Comparison of ENCODE assay signal across 1 cellular context in genomic region chr13:113425931-113426590, GRCh38.
TF ChIP-seq lines count a peak whose summit lies in the region.

No MANE protein-coding gene starts in this region.

TF ChIP-seq in HepG2, 621 proteins besides CTCF, POLR2A, EP300 and RAD21 (continued from another document and continues in another):
- TF ChIP-seq ZFY (CRISPR knock-in tag; IDR thresholded peaks at IDR 0.05) (peak; percentile 41; the same call in 1 of the 2 replicates), ZNF564 (CRISPR knock-in tag; IDR thresholded peaks at IDR 0.05) (no peak), PHF8 (CRISPR knock-in tag; IDR thresholded peaks at IDR 0.05) (0 out of 2 replicates have a peak, but pooled peaks have one; percentile 34), BRF2 (CRISPR knock-in tag; IDR thresholded peaks at IDR 0.05) (no peak), FOXJ3 (CRISPR knock-in tag; IDR thresholded peaks at IDR 0.05; ENCODE audit: borderline replicate concordance) (no peak), ZUFSP (CRISPR knock-in tag; IDR thresholded peaks at IDR 0.05; ENCODE audit: borderline replicate concordance) (no peak), ZNF607 (CRISPR knock-in tag; IDR thresholded peaks at IDR 0.05; ENCODE audit: borderline replicate concordance) (no peak), HNRNPLL (IDR thresholded peaks at IDR 0.05; ENCODE audit: low read depth, low read length, poor library complexity, severe bottlenecking) (peak; percentile 19), NPAS2 (CRISPR knock-in tag; IDR thresholded peaks at IDR 0.05; ENCODE audit: borderline replicate concordance) (no peak), IKZF4 (CRISPR knock-in tag; IDR thresholded peaks at IDR 0.05; ENCODE audit: borderline replicate concordance, low read depth, not compliant biosample characterization) (no peak), KDM1A (CRISPR knock-in tag; IDR thresholded peaks at IDR 0.05) (no peak), TFDP1 (CRISPR knock-in tag; IDR thresholded peaks at IDR 0.05; ENCODE audit: borderline replicate concordance) (no peak), ZNF577 (CRISPR knock-in tag; IDR thresholded peaks at IDR 0.05; ENCODE audit: borderline replicate concordance, low read depth) (no peak), ZNF143 (CRISPR knock-in tag; IDR thresholded peaks at IDR 0.05) (no peak), SP2 (CRISPR knock-in tag; IDR thresholded peaks at IDR 0.05) (no peak), AFF4 (CRISPR knock-in tag; IDR thresholded peaks at IDR 0.05) (no peak), HIVEP1 (CRISPR knock-in tag; IDR thresholded peaks at IDR 0.05) (0 out of 2 replicates have a peak, but pooled peaks have one; percentile 23), ZFP37 (CRISPR knock-in tag; IDR thresholded peaks at IDR 0.05; ENCODE audit: borderline replicate concordance) (no peak), GABPB1 (CRISPR knock-in tag; IDR thresholded peaks at IDR 0.05) (no peak), ZNF7 (CRISPR knock-in tag; IDR thresholded peaks at IDR 0.05) (0 out of 2 replicates have a peak, but pooled peaks have one; percentile 25), DPF2 (CRISPR knock-in tag; IDR thresholded peaks at IDR 0.05; ENCODE audit: borderline replicate concordance, low read depth) (no peak), ZFP91 (CRISPR knock-in tag; IDR thresholded peaks at IDR 0.05; ENCODE audit: borderline replicate concordance) (no peak), USF2 (IDR thresholded peaks at IDR 0.05; ENCODE audit: low read depth, low read length) (0 out of 2 replicates have a peak, but pooled peaks have one; percentile 19), USF2 (CRISPR knock-in tag; IDR thresholded peaks at IDR 0.05; ENCODE audit: borderline replicate concordance) (0 out of 2 replicates have a peak, but pooled peaks have one; percentile 28), THAP9 (CRISPR knock-in tag; IDR thresholded peaks at IDR 0.05; ENCODE audit: borderline replicate concordance) (no peak), SALL1 (CRISPR knock-in tag; IDR thresholded peaks at IDR 0.05) (peak; percentile 15; the same call in 1 of the 2 replicates), HNRNPH1 (optimal IDR thresholded peaks at IDR 0.05; ENCODE audit: low read depth, low read length) (no peak), E2F2 (CRISPR knock-in tag; IDR thresholded peaks at IDR 0.05; ENCODE audit: borderline replicate concordance) (no peak)
